In genomic region chr10:88992945-88993537, GRCh38 we compare ENCODE assay signal across 8 cellular contexts. TPM values are rescaled to one million over a fixed set of nuclear protein-coding genes. Genes with fewer than 3 reads are reported as not detected.
A peak's percentile ranks its signal among the peaks of the same experiment; 100 is the strongest.
DNase-seq lines count a peak whose midpoint lies in the region; ATAC-seq and TF ChIP-seq lines count a peak whose summit lies in the region.

No MANE protein-coding gene starts in this region.

- H3K36me3 ChIP-seq in heart left ventricle (no peaks in the 10 kb centered on the region), kidney epithelial cell (ENCODE audit: control insufficient read depth, insufficient read depth, low read length) (no peaks in the 10 kb centered on the region), upper lobe of left lung (no peaks in the 10 kb centered on the region), HAP-1 (replicated peaks) (no peaks in the 10 kb centered on the region)

- H3K27ac ChIP-seq in heart left ventricle: peak overlapping the region in 9 of 12 donors; percentile 6 to 99 (median 96)
- H3K27ac ChIP-seq in upper lobe of left lung: peak overlapping the region; percentile 24 to 99 (median 98)

- no peaks in the 10 kb centered on the region for H3K9me3 ChIP-seq in heart left ventricle
- H3K9me3 ChIP-seq in upper lobe of left lung: no peaks in the 10 kb centered on the region
- no peaks in the 10 kb centered on the region for H3K9me3 ChIP-seq in HAP-1

- H3K27me3 ChIP-seq in heart left ventricle (no peaks in the 10 kb centered on the region), kidney epithelial cell (ENCODE audit: control insufficient read depth, insufficient read depth, low read length) (no peaks in the 10 kb centered on the region), upper lobe of left lung (no peaks in the 10 kb centered on the region), HAP-1 (ENCODE audit: low read depth) (no peaks in the 10 kb centered on the region)

- H3K27ac Mint-ChIP-seq in activated naive CD4-positive, alpha-beta T cell treated with anti-CD3 and anti-CD28 coated beads, Interleukin-2, amount 50 U/mL, for 72 hours: peak overlapping the region; percentile 32 to 99

- in situ Hi-C loops in HAP-1 (cut with MboI; ENCODE audit: low sequenced_read_pairs): no loop called here

- TF ChIP-seq EP300 in upper lobe of left lung (IDR thresholded peaks at IDR 0.05): no peak

- no peak for TF ChIP-seq CTCF in heart left ventricle (IDR thresholded peaks at IDR 0.05)
- TF ChIP-seq CTCF in kidney epithelial cell (IDR thresholded peaks at IDR 0.05; ENCODE audit: insufficient read depth, low read length, poor library complexity, severe bottlenecking): no peak
- TF ChIP-seq CTCF in upper lobe of left lung (IDR thresholded peaks at IDR 0.05): no peak

- intact Hi-C loops in heart left ventricle (cut with DNase I) (no loop called here), Right ventricle myocardium inferior (cut with DNase I) (loop anchor here (5.0 kb wide), 1 partner anchor 34 kb away; no protein-coding TSS in a partner anchor)

- peak overlapping the region in 11 of 12 donors; percentile 10 to 96 (median 84) for H3K4me3 ChIP-seq in heart left ventricle
- H3K4me3 ChIP-seq in kidney epithelial cell (ENCODE audit: low read depth, low read length): peak overlapping the region; percentile 26
- peak overlapping the region; percentile 13 to 86 (median 73) for H3K4me3 ChIP-seq in upper lobe of left lung
- H3K4me3 ChIP-seq in HAP-1: no peak overlapping the region

- TF ChIP-seq POLR2A in heart left ventricle (IDR thresholded peaks at IDR 0.05) (no peak), upper lobe of left lung (IDR thresholded peaks at IDR 0.05) (no peak)

- peaks cover 19 to 26% of the 10 kb centered on the region in 2 donors for H3K36me3 Mint-ChIP-seq in activated naive CD4-positive, alpha-beta T cell treated with anti-CD3 and anti-CD28 coated beads, Interleukin-2, amount 50 U/mL, for 72 hours

- WGBS in heart left ventricle, 4 donors: 44 to 60% (median 56%) methylated on average over 3 of the region's 3 CpGs
- WGBS in upper lobe of left lung, 2 donors: 56 to 71% methylated on average over 3 of the region's 3 CpGs

- H3K9me3 Mint-ChIP-seq in activated naive CD4-positive, alpha-beta T cell treated with anti-CD3 and anti-CD28 coated beads, Interleukin-2, amount 50 U/mL, for 72 hours: no peaks in the 10 kb centered on the region

- H3K4me1 ChIP-seq in heart left ventricle: peaks cover 0 to 84% (median 16%) of the 10 kb centered on the region in 12 donors
- H3K4me1 ChIP-seq in upper lobe of left lung: peaks cover 29 to 65% (median 46%) of the 10 kb centered on the region in 4 donors
- peaks cover 7% of the 10 kb centered on the region for H3K4me1 ChIP-seq in HAP-1

- DNase-seq in heart left ventricle: no peak
- DNase-seq in Right ventricle myocardium inferior (ENCODE audit: missing footprints): no peak
- no peak for DNase-seq in activated naive CD4-positive, alpha-beta T cell treated with anti-CD3 and anti-CD28 coated beads, Interleukin-2, amount 50 U/mL, for 72 hours (ENCODE audit: low spot score in 2 of 2)
- DNase-seq in kidney epithelial cell (ENCODE audit: low read depth): no peak
- DNase-seq in upper lobe of left lung: no peak
- no peak for DNase-seq in HAP-1 (ENCODE audit: low spot score in 2 of 2)

- no peak for ATAC-seq in heart left ventricle
- ATAC-seq in Right ventricle myocardium inferior: no peak
- no peak for ATAC-seq in activated naive CD4-positive, alpha-beta T cell treated with anti-CD3 and anti-CD28 coated beads, Interleukin-2, amount 50 U/mL, for 72 hours
- no peak for ATAC-seq in upper lobe of left lung (ENCODE audit: low FRiP score in 2 of 2)
- ATAC-seq in HG02610 (IDR thresholded peaks at IDR 0.05; ENCODE audit: unreplicated experiment): no peak
- ATAC-seq in GM21717 (IDR thresholded peaks at IDR 0.05; ENCODE audit: unreplicated experiment): no peak

RNA-seq across cellular contexts. Expression of gene FAS, which starts 2.4 kb away (rescaled TPM):
- total RNA-seq in heart left ventricle (10 to 100 TPM in 2 of 9 donors, 1 to 10 TPM in 7; 2.6 to 15.6 (median 5.1) TPM), Right ventricle myocardium inferior (4.7 TPM), kidney epithelial cell (34.8 and 41.1 TPM in 2 replicates), upper lobe of left lung (10 to 100 TPM; 30.1 to 80.3 (median 44.4) TPM)
- 1 to 10 TPM; 1.6 to 3.2 TPM for polyA plus RNA-seq in heart left ventricle
- total RNA-seq in activated naive CD4-positive, alpha-beta T cell treated with anti-CD3 and anti-CD28 coated beads, Interleukin-2, amount 50 U/mL, for 72 hours: 10 to 100 TPM; 45.5 to 72.8 TPM

RNA-seq across cellular contexts. Expression of gene ACTA2, which starts 40.5 kb away (rescaled TPM):
- 100 to 1,000 TPM in 4 of 9 donors, 10 to 100 TPM in 5; 70.9 to 244 (median 86.7) TPM for total RNA-seq in heart left ventricle
- polyA plus RNA-seq in heart left ventricle: 100 to 1,000 TPM; 110 to 122 TPM
- 75.2 TPM for total RNA-seq in Right ventricle myocardium inferior
- 10 to 100 TPM in 1 of 2 donors, 1 to 10 TPM in 1; 3.6 to 10.6 TPM for total RNA-seq in activated naive CD4-positive, alpha-beta T cell treated with anti-CD3 and anti-CD28 coated beads, Interleukin-2, amount 50 U/mL, for 72 hours
- total RNA-seq in kidney epithelial cell: 34.3 and 37.6 TPM in 2 replicates
- 100 to 1,000 TPM in 5 of 6 donors, 10 to 100 TPM in 1; 94.3 to 328 (median 186) TPM for total RNA-seq in upper lobe of left lung
